Comparison of ENCODE assay signal across 22 cellular contexts in genomic region chr2:70984228-70984575, GRCh38. TPM values are rescaled to one million over a fixed set of nuclear protein-coding genes. Genes with fewer than 3 reads are reported as not detected.
DNase-seq lines count a peak whose midpoint lies in the region; ATAC-seq, FAIRE-seq and TF ChIP-seq lines count a peak whose summit lies in the region.
"Had no signal": no experiment of that assay in that cellular context is flagged by ENCODE, and none has a peak within 500 bp of the region (broad histone marks: within the 10 kb centered on the region; RNA-seq: fewer than 3 reads in every experiment).

No MANE protein-coding gene starts in this region.

- H3K27me3 ChIP-seq in DOHH2 (ENCODE audit: control insufficient read depth, low read length) (no peaks in the 10 kb centered on the region; the same call in 1 of the 2 replicates), HepG2 (ENCODE audit: control insufficient read depth in 1 of 2, insufficient read depth in 2 of 2, low read length in 2 of 2) (no peaks in the 10 kb centered on the region), esophagus muscularis mucosa (no peaks in the 10 kb centered on the region), mesenchymal stem cell (ENCODE audit: control insufficient read depth in 1 of 2, insufficient read depth in 1 of 2, low read length in 2 of 2) (no peaks in the 10 kb centered on the region)

- H3K4me3 ChIP-seq in DOHH2 (ENCODE audit: low read length): no peak overlapping the region
- H3K4me3 ChIP-seq in HepG2 (replicated peaks in 1 of 3; ENCODE audit: insufficient read depth in 1 of 3, low read depth in 2 of 3, low read length in 3 of 3): no peak overlapping the region
- no peak overlapping the region for H3K4me3 ChIP-seq in esophagus muscularis mucosa
- H3K4me3 ChIP-seq in mesenchymal stem cell (ENCODE audit: insufficient read depth in 1 of 2, low read depth in 1 of 2, low read length in 2 of 2): no peak overlapping the region

- no peaks in the 10 kb centered on the region for H3K27me3 Mint-ChIP-seq in T-helper 2 cell treated with Interferon-gamma antibody and Interleukin-4, amounts not matched to agents 5 μg/mL and 100 μg/mL, for 36 hours (ENCODE audit: low read depth)
- H3K27me3 Mint-ChIP-seq in activated T-helper 1 cell treated with anti-CD3 and anti-CD28 coated beads, Interleukin-12 subunit alpha, Interleukin-12 subunit beta, Interleukin-2, Interleukin-4 antibody, amounts not matched to agents 30 ng/mL and 10 ng/mL and 1 ng/mL, durations not matched to agents 14 hours and 24 hours and 36 hours (ENCODE audit: insufficient read depth): no peaks in the 10 kb centered on the region
- H3K27me3 Mint-ChIP-seq: CD8-positive, alpha-beta memory T cell had no signal

- TF ChIP-seq EP300 in HepG2 (IDR thresholded peaks at IDR 0.05; ENCODE audit: low read depth in 2 of 2, low read length in 2 of 2): no peak
- TF ChIP-seq EP300 in HepG2 (CRISPR knock-in tag; IDR thresholded peaks at IDR 0.05; ENCODE audit: borderline replicate concordance): no peak
- no peak for TF ChIP-seq EP300 in esophagus muscularis mucosa (IDR thresholded peaks at IDR 0.05)

- H3K9me3 ChIP-seq in DOHH2 (ENCODE audit: control insufficient read depth, insufficient read depth, low read length) (no peaks in the 10 kb centered on the region), HepG2 (ENCODE audit: low read length) (no peaks in the 10 kb centered on the region), esophagus muscularis mucosa (no peaks in the 10 kb centered on the region), mesenchymal stem cell (ENCODE audit: control insufficient read depth, low read length) (no peaks in the 10 kb centered on the region)

- no peak overlapping the region for H3K23ac ChIP-seq in mesenchymal stem cell (ENCODE audit: low read length in 2 of 2)

- FAIRE-seq in HepG2 (lab: Jason Lieb, UNC): no peak
- FAIRE-seq: G401.6 had no signal

- H3K4me2 ChIP-seq in DOHH2 (ENCODE audit: low read length): peak overlapping the region; percentile 59; the same call in 1 of the 2 replicates
- no peak overlapping the region for H3K4me2 ChIP-seq in HepG2 (ENCODE audit: low read depth, low read length)
- no peak overlapping the region for H3K4me2 ChIP-seq in mesenchymal stem cell (ENCODE audit: low read length, poor library complexity, severe bottlenecking)
- H3K4me2 ChIP-seq: KMS-11 had no signal

- H4K8ac ChIP-seq in mesenchymal stem cell (ENCODE audit: low read length): no peak overlapping the region

- H3K27ac Mint-ChIP-seq in T-helper 2 cell treated with Interferon-gamma antibody and Interleukin-4, amounts not matched to agents 5 μg/mL and 100 μg/mL, for 36 hours: no peak overlapping the region
- H3K27ac Mint-ChIP-seq in activated T-helper 1 cell treated with anti-CD3 and anti-CD28 coated beads, Interleukin-12 subunit alpha, Interleukin-12 subunit beta, Interleukin-2, Interleukin-4 antibody, amounts not matched to agents 30 ng/mL and 10 ng/mL and 1 ng/mL, durations not matched to agents 14 hours and 24 hours and 36 hours: peak overlapping the region; percentile 2

- TF ChIP-seq RAD21 in HepG2 (CRISPR knock-in tag; IDR thresholded peaks at IDR 0.05): no peak

- intact Hi-C loops in activated T-helper 1 cell treated with anti-CD3 and anti-CD28 coated beads, Interleukin-12 subunit alpha, Interleukin-12 subunit beta, Interleukin-2, Interleukin-4 antibody, amounts not matched to agents 30 ng/mL and 10 ng/mL and 1 ng/mL, durations not matched to agents 14 hours and 24 hours and 36 hours (cut with micrococcal nuclease): no loop called here
- intact Hi-C loops in HepG2 (cut with micrococcal nuclease; ENCODE audit: unreplicated experiment): no loop called here
- intact Hi-C loops in esophagus muscularis mucosa (cut with DNase I): no loop called here

- H3K36me3 Mint-ChIP-seq in T-helper 2 cell treated with Interferon-gamma antibody and Interleukin-4, amounts not matched to agents 5 μg/mL and 100 μg/mL, for 36 hours (ENCODE audit: low read depth): peaks cover 22% of the 10 kb centered on the region
- H3K36me3 Mint-ChIP-seq in activated T-helper 1 cell treated with anti-CD3 and anti-CD28 coated beads, Interleukin-12 subunit alpha, Interleukin-12 subunit beta, Interleukin-2, Interleukin-4 antibody, amounts not matched to agents 30 ng/mL and 10 ng/mL and 1 ng/mL, durations not matched to agents 14 hours and 24 hours and 36 hours (ENCODE audit: low read depth): peaks cover 24% of the 10 kb centered on the region

- H3K9me3 Mint-ChIP-seq in T-helper 2 cell treated with Interferon-gamma antibody and Interleukin-4, amounts not matched to agents 5 μg/mL and 100 μg/mL, for 36 hours: no peaks in the 10 kb centered on the region
- no peaks in the 10 kb centered on the region for H3K9me3 Mint-ChIP-seq in activated T-helper 1 cell treated with anti-CD3 and anti-CD28 coated beads, Interleukin-12 subunit alpha, Interleukin-12 subunit beta, Interleukin-2, Interleukin-4 antibody, amounts not matched to agents 30 ng/mL and 10 ng/mL and 1 ng/mL, durations not matched to agents 14 hours and 24 hours and 36 hours
- H3K9me3 Mint-ChIP-seq: CD8-positive, alpha-beta memory T cell had no signal

- H4K91ac ChIP-seq in mesenchymal stem cell (ENCODE audit: low read length): no peak overlapping the region

- no peak overlapping the region for H2AFZ ChIP-seq in HepG2 (ENCODE audit: low read length)
- no peak overlapping the region for H2AFZ ChIP-seq in mesenchymal stem cell (ENCODE audit: low read depth, low read length)

- no peak overlapping the region for H3K4ac ChIP-seq in mesenchymal stem cell (ENCODE audit: low read depth in 1 of 2, low read length in 2 of 2)

- TF ChIP-seq CTCF in DOHH2 (IDR thresholded peaks at IDR 0.05; ENCODE audit: low read depth, low read length, poor library complexity, severe bottlenecking): no peak
- TF ChIP-seq CTCF in HepG2 (CRISPR knock-in tag; IDR thresholded peaks at IDR 0.05): no peak
- no peak for TF ChIP-seq CTCF in esophagus muscularis mucosa (IDR thresholded peaks at IDR 0.05)

- in situ Hi-C loops in HepG2 (cut with HindIII; ENCODE audit: extremely low pct_ligation_motif_present, low pct_unique_long_range_greater_than_20kb): no loop called here

- DNase-seq in T-helper 2 cell treated with Interferon-gamma antibody and Interleukin-4, amounts not matched to agents 5 μg/mL and 100 μg/mL, for 36 hours (ENCODE audit: low spot score): no peak
- no peak for DNase-seq in T-helper 2 cell
- no peak for DNase-seq in activated T-helper 1 cell treated with anti-CD3 and anti-CD28 coated beads, Interleukin-12 subunit alpha, Interleukin-12 subunit beta, Interleukin-2, Interleukin-4 antibody, amounts not matched to agents 30 ng/mL and 10 ng/mL and 1 ng/mL, durations not matched to agents 14 hours and 24 hours and 36 hours (ENCODE audit: low spot score)
- no peak for DNase-seq in HepG2 (ENCODE audit: low spot score)
- no peak for DNase-seq in esophagus muscularis mucosa (ENCODE audit: extremely low spot score)
- DNase-seq in mesenchymal stem cell: no peak
- no peak for DNase-seq in HT-29 (ENCODE audit: low spot score)
- DNase-seq: DMS79 treated with DMSO at 0.1 percent for 48 hours; GOT3; NCI-H1048; NCI-H1436 treated with DMSO at 0.1 percent for 48 hours; NCI-H2029 treated with DMSO at 0.1 percent for 48 hours; NCI-H2171 treated with DMSO at 0.1 percent for 48 hours; NCI-H446 treated with DMSO at 0.1 percent for 48 hours; NK-92 treated with Interleukin-12 subunit alpha and Interleukin-12 subunit beta, amount 100 ng/mL, for 24 hours; OCI-M1 had no signal

- no peak for ATAC-seq in HepG2

- peak overlapping the region; percentile 53 for H3K4me3 Mint-ChIP-seq in T-helper 2 cell treated with Interferon-gamma antibody and Interleukin-4, amounts not matched to agents 5 μg/mL and 100 μg/mL, for 36 hours
- H3K4me3 Mint-ChIP-seq in activated T-helper 1 cell treated with anti-CD3 and anti-CD28 coated beads, Interleukin-12 subunit alpha, Interleukin-12 subunit beta, Interleukin-2, Interleukin-4 antibody, amounts not matched to agents 30 ng/mL and 10 ng/mL and 1 ng/mL, durations not matched to agents 14 hours and 24 hours and 36 hours: no peak overlapping the region

- H3K4me1 ChIP-seq in DOHH2 (ENCODE audit: control insufficient read depth, low read length): peaks cover 15% of the 10 kb centered on the region
- H3K4me1 ChIP-seq in HepG2 (ENCODE audit: insufficient read depth, low read length): no peaks in the 10 kb centered on the region
- peaks cover 8 to 27% (median 12%) of the 10 kb centered on the region in 4 donors for H3K4me1 ChIP-seq in esophagus muscularis mucosa
- H3K4me1 ChIP-seq in mesenchymal stem cell (ENCODE audit: control insufficient read depth, insufficient read depth, low read depth, low read length): peaks cover 5% of the 10 kb centered on the region

- H3K27ac ChIP-seq in DOHH2 (ENCODE audit: low read depth, low read length) (no peak overlapping the region), HepG2 (ENCODE audit: extremely low read length, insufficient read depth, low read length) (no peak overlapping the region), esophagus muscularis mucosa (replicated peaks in 1 of 4) (no peak overlapping the region), mesenchymal stem cell (ENCODE audit: low read length, poor library complexity, severe bottlenecking) (no peak overlapping the region)
- H3K27ac ChIP-seq: KMS-11 had no signal

- TF ChIP-seq POLR2A in HepG2 (IDR thresholded peaks at IDR 0.05; ENCODE audit: insufficient read depth in 1 of 2, low read depth in 2 of 2, low read length in 2 of 2) (no peak), esophagus muscularis mucosa (IDR thresholded peaks at IDR 0.05; ENCODE audit: low read depth) (no peak)

- H2BK12ac ChIP-seq in mesenchymal stem cell (ENCODE audit: low read length in 2 of 2): no peak overlapping the region

- no peaks in the 10 kb centered on the region for H3K9me2 ChIP-seq in DOHH2 (replicated peaks; ENCODE audit: control insufficient read depth, low read length)

- H2AK5ac ChIP-seq in mesenchymal stem cell (ENCODE audit: low read length, severe bottlenecking): no peak overlapping the region

- no TSS peak for BruUV-seq in HepG2 (replicated peaks; lab: Mats Ljungman, UMichigan)

- H3K79me1 ChIP-seq in mesenchymal stem cell (replicated peaks; ENCODE audit: low read length, poor library complexity, severe bottlenecking): peaks cover 14% of the 10 kb centered on the region

- no peak overlapping the region for H3K14ac ChIP-seq in mesenchymal stem cell (ENCODE audit: low read length in 2 of 2)

- POLR2A ChIA-PET in HepG2 (lab: Yijun Ruan, JAX): no interaction called here

- H3K79me2 ChIP-seq in DOHH2 (ENCODE audit: control insufficient read depth, low read length): no peaks in the 10 kb centered on the region
- no peaks in the 10 kb centered on the region for H3K79me2 ChIP-seq in HepG2 (ENCODE audit: insufficient read depth, low read length)

- H2BK5ac ChIP-seq in mesenchymal stem cell (ENCODE audit: low read depth, low read length, poor library complexity, severe bottlenecking): no peak overlapping the region

- peaks cover 5% of the 10 kb centered on the region for H3K4me1 Mint-ChIP-seq in T-helper 2 cell treated with Interferon-gamma antibody and Interleukin-4, amounts not matched to agents 5 μg/mL and 100 μg/mL, for 36 hours (ENCODE audit: low read depth)
- peaks cover 7% of the 10 kb centered on the region for H3K4me1 Mint-ChIP-seq in activated T-helper 1 cell treated with anti-CD3 and anti-CD28 coated beads, Interleukin-12 subunit alpha, Interleukin-12 subunit beta, Interleukin-2, Interleukin-4 antibody, amounts not matched to agents 30 ng/mL and 10 ng/mL and 1 ng/mL, durations not matched to agents 14 hours and 24 hours and 36 hours (ENCODE audit: low read depth)

- H3K36me3 ChIP-seq in DOHH2 (ENCODE audit: control insufficient read depth, low read length) (peaks cover 44% of the 10 kb centered on the region), HepG2 (replicated peaks in 1 of 2; ENCODE audit: control insufficient read depth in 1 of 2, insufficient read depth in 2 of 2, low read length in 2 of 2) (peaks cover 27 to 29% of the 10 kb centered on the region in 2 experiments), esophagus muscularis mucosa (peaks cover 24 to 58% (median 47%) of the 10 kb centered on the region in 4 donors), mesenchymal stem cell (ENCODE audit: control insufficient read depth in 1 of 2, insufficient read depth in 2 of 2, low read depth in 1 of 2, low read length in 2 of 2) (peaks cover 43 to 58% of the 10 kb centered on the region in 2 experiments)

- H3K18ac ChIP-seq in mesenchymal stem cell (ENCODE audit: low read depth in 1 of 2, low read length in 2 of 2): no peak overlapping the region

- CTCF ChIA-PET in HepG2 (lab: Yijun Ruan, JAX; ENCODE audit: low intra/inter-chr PET ratio, low total read pairs): interaction anchor here (1.3 kb wide), 1 partner anchor 86 kb away, joined by 3 read pairs; no protein-coding TSS in a partner anchor

- H3K9ac ChIP-seq in HepG2 (ENCODE audit: insufficient read depth, low read depth, low read length) (no peak overlapping the region), mesenchymal stem cell (ENCODE audit: low read length) (no peak overlapping the region)
- H3K9ac ChIP-seq: KMS-11 had no signal

- H2BK15ac ChIP-seq in mesenchymal stem cell (ENCODE audit: low read depth, poor library complexity, severe bottlenecking): no peak overlapping the region

- no peak overlapping the region for H2BK120ac ChIP-seq in mesenchymal stem cell (ENCODE audit: low read depth, low read length)

- WGBS in HepG2 (ENCODE audit: low lambda C conversion rate): 97% methylated on average over 3 of the region's 3 CpGs
- 72% methylated on average over 3 of the region's 3 CpGs for WGBS in esophagus muscularis mucosa
- WGBS in mesenchymal stem cell: 95% methylated on average over 3 of the region's 3 CpGs

- H4K20me1 ChIP-seq in DOHH2 (ENCODE audit: control insufficient read depth, insufficient read depth, low read depth, low read length): no peaks in the 10 kb centered on the region
- no peaks in the 10 kb centered on the region for H4K20me1 ChIP-seq in HepG2 (ENCODE audit: insufficient read depth, low read length)

- no peaks in the 10 kb centered on the region for H3F3A ChIP-seq in DOHH2 (ENCODE audit: control insufficient read depth, insufficient read depth)

RNA-seq across cellular contexts. Expression of gene ANKRD53, which starts 5.8 kb away (rescaled TPM):
- total RNA-seq in activated T-helper 1 cell treated with anti-CD3 and anti-CD28 coated beads, Interleukin-12 subunit alpha, Interleukin-12 subunit beta, Interleukin-2, Interleukin-4 antibody, amounts not matched to agents 30 ng/mL and 10 ng/mL and 1 ng/mL, durations not matched to agents 14 hours and 24 hours and 36 hours: not detected in 2 replicates
- total RNA-seq in HepG2 (2016; rRNA removed; fragmentation: Illumina TruSeq; extraction: Trizol) (not detected in 2 replicates), esophagus muscularis mucosa (1 to 10 TPM in 1 of 4 donors, under 1 TPM in 3; under 0.01 to 3.2 (median 0.82) TPM)
- total RNA-seq in HepG2 (2016; cell fraction: cytosol; rRNA removed; fragmentation: Illumina TruSeq; extraction: Trizol; ENCODE audit: low read depth): not detected in 2 replicates
- 0.09 TPM in 1 of 2 replicates, not detected in the other for total RNA-seq in HepG2 (2016; cell fraction: insoluble cytoplasmic fraction; rRNA removed; fragmentation: Illumina TruSeq; extraction: Trizol)
- not detected in 2 replicates for total RNA-seq in HepG2 (2016; cell fraction: membrane; rRNA removed; fragmentation: Illumina TruSeq; extraction: Trizol)
- 0.66 TPM in 1 of 2 replicates, not detected in the other for total RNA-seq in HepG2 (2016; cell fraction: nucleus; rRNA removed; fragmentation: Illumina TruSeq; extraction: Trizol)
- polyA plus RNA-seq in HepG2 (2011; rRNA removed): 0.12 and 0.15 TPM in 2 replicates
- 0.25 TPM in 1 of 2 replicates, not detected in the other for polyA plus RNA-seq in HepG2 (2011; cell fraction: cytosol; rRNA removed)
- polyA plus RNA-seq in HepG2 (2011; cell fraction: nucleus; rRNA removed): 0.14 and 0.62 TPM in 2 replicates
- 0.08 TPM in 1 of 2 replicates, not detected in the other for polyA plus RNA-seq in HepG2 (2012)
- polyA plus RNA-seq in HepG2 (2016; cell fraction: cytosol; fragmentation: Illumina TruSeq; extraction: Trizol; ENCODE audit: low read depth): 0.08 and 0.27 TPM in 2 replicates
- polyA plus RNA-seq in HepG2 (2016; cell fraction: insoluble cytoplasmic fraction; fragmentation: Illumina TruSeq; extraction: Trizol; ENCODE audit: low read depth): not detected in 2 replicates
- 0.20 and 0.53 TPM in 2 replicates for polyA plus RNA-seq in HepG2 (2016; cell fraction: membrane; fragmentation: Illumina TruSeq; extraction: Trizol; ENCODE audit: low read depth)
- polyA plus RNA-seq in HepG2 (2016; cell fraction: nucleus; fragmentation: Illumina TruSeq; extraction: Trizol; ENCODE audit: insufficient read depth, low read depth): 0.42 and 0.69 TPM in 2 replicates
- polyA minus RNA-seq in HepG2 (2011; rRNA and poly(A)+ RNA removed; ENCODE audit: low replicate concordance): not detected in 2 replicates
- not detected in 2 replicates for polyA minus RNA-seq in HepG2 (2011; cell fraction: cytosol; rRNA and poly(A)+ RNA removed)
- polyA minus RNA-seq in HepG2 (2011; cell fraction: nucleus; rRNA and poly(A)+ RNA removed): not detected in 2 replicates
- polyA plus RNA-seq in mesenchymal stem cell (2013, experiment 1 of 2): 2.6 TPM
- polyA plus RNA-seq in mesenchymal stem cell (2013, experiment 2 of 2): 2.5 TPM
- 0.28 TPM in 1 of 2 replicates, not detected in the other for total RNA-seq in HT-29 (2014; rRNA removed; shearing (Covaris generic))
- total RNA-seq: MCF 10A, RPMI7951 had no signal

RNA-seq across cellular contexts. Expression of gene TEX261, which starts 10.5 kb away (rescaled TPM):
- total RNA-seq in activated T-helper 1 cell treated with anti-CD3 and anti-CD28 coated beads, Interleukin-12 subunit alpha, Interleukin-12 subunit beta, Interleukin-2, Interleukin-4 antibody, amounts not matched to agents 30 ng/mL and 10 ng/mL and 1 ng/mL, durations not matched to agents 14 hours and 24 hours and 36 hours: 89.4 and 97.4 TPM in 2 replicates
- total RNA-seq in HepG2 (2016; rRNA removed; fragmentation: Illumina TruSeq; extraction: Trizol) (36.0 and 43.8 TPM in 2 replicates), esophagus muscularis mucosa (10 to 100 TPM; 21.6 to 37.7 (median 33.3) TPM)
- total RNA-seq in HepG2 (2016; cell fraction: cytosol; rRNA removed; fragmentation: Illumina TruSeq; extraction: Trizol; ENCODE audit: low read depth): 13.1 and 17.4 TPM in 2 replicates
- total RNA-seq in HepG2 (2016; cell fraction: insoluble cytoplasmic fraction; rRNA removed; fragmentation: Illumina TruSeq; extraction: Trizol): 32.9 and 42.2 TPM in 2 replicates
- total RNA-seq in HepG2 (2016; cell fraction: membrane; rRNA removed; fragmentation: Illumina TruSeq; extraction: Trizol): 49.5 and 51.8 TPM in 2 replicates
- 41.0 and 45.3 TPM in 2 replicates for total RNA-seq in HepG2 (2016; cell fraction: nucleus; rRNA removed; fragmentation: Illumina TruSeq; extraction: Trizol)
- polyA plus RNA-seq in HepG2 (2011; rRNA removed): 68.7 and 78.7 TPM in 2 replicates
- polyA plus RNA-seq in HepG2 (2011; cell fraction: cytosol; rRNA removed): 67.6 and 76.6 TPM in 2 replicates
- polyA plus RNA-seq in HepG2 (2011; cell fraction: nucleus; rRNA removed): 59.4 and 73.5 TPM in 2 replicates
- 40.8 and 51.3 TPM in 2 replicates for polyA plus RNA-seq in HepG2 (2012)
- polyA plus RNA-seq in HepG2 (2016; cell fraction: cytosol; fragmentation: Illumina TruSeq; extraction: Trizol; ENCODE audit: low read depth): 25.7 and 32.7 TPM in 2 replicates
- 52.6 and 59.2 TPM in 2 replicates for polyA plus RNA-seq in HepG2 (2016; cell fraction: insoluble cytoplasmic fraction; fragmentation: Illumina TruSeq; extraction: Trizol; ENCODE audit: low read depth)
- 72.7 and 76.3 TPM in 2 replicates for polyA plus RNA-seq in HepG2 (2016; cell fraction: membrane; fragmentation: Illumina TruSeq; extraction: Trizol; ENCODE audit: low read depth)
- 82.4 and 86.0 TPM in 2 replicates for polyA plus RNA-seq in HepG2 (2016; cell fraction: nucleus; fragmentation: Illumina TruSeq; extraction: Trizol; ENCODE audit: insufficient read depth, low read depth)
- 90.8 and 137 TPM in 2 replicates for polyA minus RNA-seq in HepG2 (2011; rRNA and poly(A)+ RNA removed; ENCODE audit: low replicate concordance)
- 27.5 and 29.3 TPM in 2 replicates for polyA minus RNA-seq in HepG2 (2011; cell fraction: cytosol; rRNA and poly(A)+ RNA removed)
- polyA minus RNA-seq in HepG2 (2011; cell fraction: nucleus; rRNA and poly(A)+ RNA removed): 23.2 and 28.1 TPM in 2 replicates
- 82.9 TPM for polyA plus RNA-seq in mesenchymal stem cell (2013, experiment 1 of 2)
- 81.2 TPM for polyA plus RNA-seq in mesenchymal stem cell (2013, experiment 2 of 2)
- 43.3 and 50.1 TPM in 2 replicates for total RNA-seq in HT-29 (2014; rRNA removed; shearing (Covaris generic))

RNA-seq across cellular contexts. Expression of gene ATP6V1B1, which starts 48.5 kb away (rescaled TPM):
- total RNA-seq in activated T-helper 1 cell treated with anti-CD3 and anti-CD28 coated beads, Interleukin-12 subunit alpha, Interleukin-12 subunit beta, Interleukin-2, Interleukin-4 antibody, amounts not matched to agents 30 ng/mL and 10 ng/mL and 1 ng/mL, durations not matched to agents 14 hours and 24 hours and 36 hours: not detected in 2 replicates
- total RNA-seq in HepG2 (2016; rRNA removed; fragmentation: Illumina TruSeq; extraction: Trizol) (0.58 TPM in 1 of 2 replicates, not detected in the other), esophagus muscularis mucosa (1 to 10 TPM in 1 of 4 donors, under 1 TPM in 1, not detected in 2; 0.83 to 1.6 TPM)
- not detected in 2 replicates for total RNA-seq in HepG2 (2016; cell fraction: cytosol; rRNA removed; fragmentation: Illumina TruSeq; extraction: Trizol; ENCODE audit: low read depth)
- total RNA-seq in HepG2 (2016; cell fraction: insoluble cytoplasmic fraction; rRNA removed; fragmentation: Illumina TruSeq; extraction: Trizol): 0.37 and 1.5 TPM in 2 replicates
- total RNA-seq in HepG2 (2016; cell fraction: membrane; rRNA removed; fragmentation: Illumina TruSeq; extraction: Trizol): not detected in 2 replicates
- total RNA-seq in HepG2 (2016; cell fraction: nucleus; rRNA removed; fragmentation: Illumina TruSeq; extraction: Trizol): 2.3 and 2.4 TPM in 2 replicates
- polyA plus RNA-seq in HepG2 (2011; rRNA removed): 1.6 and 1.8 TPM in 2 replicates
- polyA plus RNA-seq in HepG2 (2011; cell fraction: cytosol; rRNA removed): 0.21 and 0.30 TPM in 2 replicates
- polyA plus RNA-seq in HepG2 (2011; cell fraction: nucleus; rRNA removed): 24.4 and 25.8 TPM in 2 replicates
- polyA plus RNA-seq in HepG2 (2012): 1.7 and 2.1 TPM in 2 replicates
- polyA plus RNA-seq in HepG2 (2016; cell fraction: cytosol; fragmentation: Illumina TruSeq; extraction: Trizol; ENCODE audit: low read depth): 0.07 and 0.08 TPM in 2 replicates
- polyA plus RNA-seq in HepG2 (2016; cell fraction: insoluble cytoplasmic fraction; fragmentation: Illumina TruSeq; extraction: Trizol; ENCODE audit: low read depth): 0.31 TPM in 1 of 2 replicates, not detected in the other
- polyA plus RNA-seq in HepG2 (2016; cell fraction: membrane; fragmentation: Illumina TruSeq; extraction: Trizol; ENCODE audit: low read depth): 0.12 TPM in 1 of 2 replicates, not detected in the other
- polyA plus RNA-seq in HepG2 (2016; cell fraction: nucleus; fragmentation: Illumina TruSeq; extraction: Trizol; ENCODE audit: insufficient read depth, low read depth): 7.8 and 11.0 TPM in 2 replicates
- 0.18 TPM in 1 of 2 replicates, not detected in the other for polyA minus RNA-seq in HepG2 (2011; rRNA and poly(A)+ RNA removed; ENCODE audit: low replicate concordance)
- polyA minus RNA-seq in HepG2 (2011; cell fraction: cytosol; rRNA and poly(A)+ RNA removed): not detected in 2 replicates
- polyA minus RNA-seq in HepG2 (2011; cell fraction: nucleus; rRNA and poly(A)+ RNA removed): 1.5 and 3.5 TPM in 2 replicates
- not detected for polyA plus RNA-seq in mesenchymal stem cell (2013, experiment 1 of 2)
- polyA plus RNA-seq in mesenchymal stem cell (2013, experiment 2 of 2): 0.10 TPM
- total RNA-seq in HT-29 (2014; rRNA removed; shearing (Covaris generic)): 32.8 and 43.9 TPM in 2 replicates
- total RNA-seq: CD8-positive, alpha-beta memory T cell; MCF 10A had no signal
- polyA plus RNA-seq: CD8-positive, alpha-beta memory T cell had no signal
